ENCODE assay signal across 36 cellular contexts in genomic region chr5:152070591-152070990, GRCh38.
"Had no signal": no experiment of that assay in that cellular context is flagged by ENCODE, and none has a peak within 500 bp of the region (broad histone marks: within the 10 kb centered on the region; RNA-seq: fewer than 3 reads in every experiment).

No MANE protein-coding gene starts in this region.

- H3K4me1 ChIP-seq: adrenal gland, ascending aorta had no signal

- H3K4me3 Mint-ChIP-seq: activated B cell treated with CpG ODN at 0.5 μM for 24 hours; activated CD4-positive, alpha-beta memory T cell treated with anti-CD3 and anti-CD28 coated beads for 36 hours; activated CD4-positive, alpha-beta T cell treated with anti-CD3 and anti-CD28 coated beads, Interleukin-2, amount 10 ng/mL, durations not matched to agents 24 days and 14 days; activated CD8-positive, alpha-beta T cell treated with anti-CD3 and anti-CD28 coated beads for 36 hours; activated naive CD4-positive, alpha-beta T cell treated with anti-CD3 and anti-CD28 coated beads for 36 hours; activated naive CD8-positive, alpha-beta T cell treated with anti-CD3 and anti-CD28 coated beads for 36 hours; activated T-cell treated with anti-CD3 and anti-CD28 coated beads, Interleukin-2, amount 50 U/mL, for 4 hours; activated T-cell treated with anti-CD3 and anti-CD28 coated beads, Interleukin-2, amount 50 U/mL, for 72 hours; activated T-helper 1 cell treated with anti-CD3 and anti-CD28 coated beads, Interleukin-12 subunit alpha, Interleukin-12 subunit beta, Interleukin-2, Interleukin-4 antibody, amounts not matched to agents 30 ng/mL and 10 ng/mL and 1 ng/mL, durations not matched to agents 14 hours and 24 hours and 36 hours; activated T-helper 17 cell treated with anti-CD3 and anti-CD28 coated beads, Interleukin-2, amount 50 U/mL, for 72 hours; brain; central memory CD8-positive, alpha-beta T cell; T-helper 1 cell treated with Interleukin-12 subunit alpha and Interleukin-12 subunit beta and Interleukin-4 antibody, amounts not matched to agents 30 μg/mL and 1 μg/mL, for 36 hours; T-helper 2 cell treated with Interferon-gamma antibody and Interleukin-4, amounts not matched to agents 5 μg/mL and 100 μg/mL, for 36 hours had no signal

- H3K4me3 ChIP-seq: adrenal gland, ascending aorta, cardiac muscle cell had no signal

- H3K36me3 Mint-ChIP-seq: activated CD4-positive, alpha-beta memory T cell treated with anti-CD3 and anti-CD28 coated beads for 36 hours; activated naive CD4-positive, alpha-beta T cell treated with anti-CD3 and anti-CD28 coated beads, Interleukin-2, amount 50 U/mL, for 72 hours; activated naive CD8-positive, alpha-beta T cell treated with anti-CD3 and anti-CD28 coated beads for 36 hours; brain had no signal

- H3K27ac Mint-ChIP-seq: activated B cell treated with CpG ODN at 0.5 μM for 24 hours; activated CD4-positive, alpha-beta memory T cell treated with anti-CD3 and anti-CD28 coated beads for 36 hours; activated CD4-positive, alpha-beta T cell treated with anti-CD3 and anti-CD28 coated beads, Interleukin-2, amount 10 ng/mL, durations not matched to agents 24 days and 14 days; activated CD8-positive, alpha-beta T cell treated with anti-CD3 and anti-CD28 coated beads for 36 hours; activated naive CD4-positive, alpha-beta T cell treated with anti-CD3 and anti-CD28 coated beads for 36 hours; activated naive CD4-positive, alpha-beta T cell treated with anti-CD3 and anti-CD28 coated beads, Interleukin-2, amount 50 U/mL, for 72 hours; activated naive CD8-positive, alpha-beta T cell treated with anti-CD3 and anti-CD28 coated beads for 36 hours; activated T-cell treated with anti-CD3 and anti-CD28 coated beads, Interleukin-2, amount 50 U/mL, for 72 hours; activated T-helper 1 cell treated with anti-CD3 and anti-CD28 coated beads, Interleukin-12 subunit alpha, Interleukin-12 subunit beta, Interleukin-2, Interleukin-4 antibody, amounts not matched to agents 30 ng/mL and 10 ng/mL and 1 ng/mL, durations not matched to agents 14 hours and 24 hours and 36 hours; activated T-helper 17 cell treated with anti-CD3 and anti-CD28 coated beads, Interleukin-2, amount 50 U/mL, for 72 hours; brain; T-helper 1 cell treated with Interleukin-12 subunit alpha and Interleukin-12 subunit beta and Interleukin-4 antibody, amounts not matched to agents 30 μg/mL and 1 μg/mL, for 36 hours; T-helper 2 cell treated with Interferon-gamma antibody and Interleukin-4, amounts not matched to agents 5 μg/mL and 100 μg/mL, for 36 hours had no signal

- H3K4me1 Mint-ChIP-seq: activated B cell treated with CpG ODN at 0.5 μM for 24 hours; activated CD4-positive, alpha-beta T cell treated with anti-CD3 and anti-CD28 coated beads, Interleukin-2, amount 10 ng/mL, durations not matched to agents 24 days and 14 days; activated naive CD8-positive, alpha-beta T cell treated with anti-CD3 and anti-CD28 coated beads for 36 hours; activated T-helper 17 cell treated with anti-CD3 and anti-CD28 coated beads, Interleukin-2, amount 50 U/mL, for 72 hours; central memory CD8-positive, alpha-beta T cell had no signal

- H3K9me3 Mint-ChIP-seq: activated B cell treated with CpG ODN at 0.5 μM for 24 hours; activated CD4-positive, alpha-beta memory T cell treated with anti-CD3 and anti-CD28 coated beads for 36 hours; activated CD4-positive, alpha-beta T cell treated with anti-CD3 and anti-CD28 coated beads, Interleukin-2, amount 10 ng/mL, durations not matched to agents 24 days and 14 days; activated CD8-positive, alpha-beta T cell treated with anti-CD3 and anti-CD28 coated beads for 36 hours; activated naive CD4-positive, alpha-beta T cell treated with anti-CD3 and anti-CD28 coated beads for 36 hours; activated naive CD4-positive, alpha-beta T cell treated with anti-CD3 and anti-CD28 coated beads, Interleukin-2, amount 50 U/mL, for 72 hours; activated naive CD8-positive, alpha-beta T cell treated with anti-CD3 and anti-CD28 coated beads for 36 hours; activated T-cell treated with anti-CD3 and anti-CD28 coated beads, Interleukin-2, amount 50 U/mL, for 4 hours; activated T-cell treated with anti-CD3 and anti-CD28 coated beads, Interleukin-2, amount 50 U/mL, for 72 hours; activated T-helper 1 cell treated with anti-CD3 and anti-CD28 coated beads, Interleukin-12 subunit alpha, Interleukin-12 subunit beta, Interleukin-2, Interleukin-4 antibody, amounts not matched to agents 30 ng/mL and 10 ng/mL and 1 ng/mL, durations not matched to agents 14 hours and 24 hours and 36 hours; activated T-helper 17 cell treated with anti-CD3 and anti-CD28 coated beads, Interleukin-2, amount 50 U/mL, for 72 hours; brain; central memory CD8-positive, alpha-beta T cell; T-helper 1 cell treated with Interleukin-12 subunit alpha and Interleukin-12 subunit beta and Interleukin-4 antibody, amounts not matched to agents 30 μg/mL and 1 μg/mL, for 36 hours; T-helper 2 cell treated with Interferon-gamma antibody and Interleukin-4, amounts not matched to agents 5 μg/mL and 100 μg/mL, for 36 hours had no signal

- H3K27ac ChIP-seq: adrenal gland, ascending aorta, cardiac muscle cell, VCaP had no signal

- H3K27me3 ChIP-seq: adrenal gland, ascending aorta, cardiac muscle cell had no signal

- H3K27me3 Mint-ChIP-seq: activated CD4-positive, alpha-beta memory T cell treated with anti-CD3 and anti-CD28 coated beads for 36 hours; activated naive CD8-positive, alpha-beta T cell treated with anti-CD3 and anti-CD28 coated beads for 36 hours had no signal

- H3K9me3 ChIP-seq: adrenal gland, ascending aorta had no signal

- DNase-seq: activated B cell treated with CpG ODN at 0.5 μM for 24 hours; activated CD4-positive, alpha-beta memory T cell treated with anti-CD3 and anti-CD28 coated beads for 36 hours; activated CD4-positive, alpha-beta T cell treated with anti-CD3 and anti-CD28 coated beads for 4 hours; activated CD4-positive, alpha-beta T cell treated with anti-CD3 and anti-CD28 coated beads, Interleukin-2, amount 10 ng/mL, durations not matched to agents 24 days and 14 days; activated CD4-positive, alpha-beta T cell treated with anti-CD3 and anti-CD28 coated beads, Interleukin-2, amount 50 U/mL, for 1 hour; activated CD4-positive, alpha-beta T cell treated with anti-CD3 and anti-CD28 coated beads, Interleukin-2, amount 50 U/mL, for 4 hours; activated CD4-positive, CD25-positive, alpha-beta regulatory T cell treated with anti-CD3 and anti-CD28 coated beads, Interleukin-2, amount 50 U/mL, for 72 hours; activated CD8-positive, alpha-beta memory T cell treated with anti-CD3 and anti-CD28 coated beads, Interleukin-2, amount 50 U/mL, for 4 hours; activated CD8-positive, alpha-beta T cell treated with anti-CD3 and anti-CD28 coated beads for 36 hours; activated effector memory CD4-positive, alpha-beta T cell treated with anti-CD3 and anti-CD28 coated beads, Interleukin-2, amount 50 U/mL, for 16 hours; activated gamma-delta T cell treated with Interleukin-2 at 50 U/mL for 16 hours; activated naive CD4-positive, alpha-beta T cell; activated naive CD4-positive, alpha-beta T cell treated with anti-CD3 and anti-CD28 coated beads for 36 hours; activated naive CD4-positive, alpha-beta T cell treated with anti-CD3 and anti-CD28 coated beads, Interleukin-2, amount 50 U/mL, for 16 hours; activated naive CD8-positive, alpha-beta T cell treated with anti-CD3 and anti-CD28 coated beads for 36 hours; activated T-cell treated with anti-CD3 and anti-CD28 coated beads for 4 hours; activated T-cell treated with anti-CD3 and anti-CD28 coated beads, Interleukin-2, amount 50 U/mL, for 1 hour; activated T-cell treated with anti-CD3 and anti-CD28 coated beads, Interleukin-2, amount 50 U/mL, for 4 hours; activated T-cell treated with anti-CD3 and anti-CD28 coated beads, Interleukin-2, amount 50 U/mL, for 72 hours; adrenal gland; amniotic stem cell; caudate nucleus; SW 1271; T-helper 1 cell; T-helper 2 cell; T-helper 9 cell had no signal

- H3K36me3 ChIP-seq: adrenal gland, ascending aorta, cardiac muscle cell had no signal
